ENCODE assay signal across 8 cellular contexts in the genomic region with DNA sequence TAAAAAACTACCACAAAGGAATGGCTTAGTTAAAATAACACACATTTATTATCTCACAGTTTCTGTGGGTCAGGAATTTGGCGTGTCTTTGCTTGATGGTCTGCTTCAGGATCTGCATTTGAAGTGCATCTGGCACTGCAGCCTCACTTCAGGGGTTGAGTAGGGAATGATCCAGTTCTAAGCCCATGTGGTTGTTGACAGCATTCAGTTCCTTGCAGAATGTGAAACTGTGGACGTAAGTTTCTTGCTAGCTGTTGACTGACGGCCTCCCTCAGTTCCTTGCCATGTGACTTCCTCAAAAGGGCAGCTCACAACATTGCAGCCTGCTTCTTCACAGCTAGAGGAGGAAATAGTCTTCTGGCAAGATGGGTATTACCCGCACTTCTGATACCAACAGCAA. TPM values are rescaled to one million over a fixed set of nuclear protein-coding genes. Genes with fewer than 3 reads are reported as not detected.
DNase-seq lines count a peak whose midpoint lies in the region; ATAC-seq, FAIRE-seq and TF ChIP-seq lines count a peak whose summit lies in the region.

No MANE protein-coding gene starts in this region.

- TF ChIP-seq CTCF in heart right ventricle (IDR thresholded peaks at IDR 0.05) (no peak), stomach (IDR thresholded peaks at IDR 0.05) (no peak), WERI-Rb-1 (IDR thresholded peaks at IDR 0.05; ENCODE audit: low read depth, low read length) (no peak)

- intact Hi-C loops in heart right ventricle (cut with DNase I): no loop called here
- intact Hi-C loops in stomach (cut with DNase I; ENCODE audit: low total_unique reads): no loop called here

- H3K27ac ChIP-seq in heart right ventricle: peak overlapping the region in 7 of 10 donors; percentile 2 to 63 (median 43)
- peak overlapping the region in 3 of 5 donors; percentile 30 to 40 (median 33) for H3K27ac ChIP-seq in stomach
- no peak overlapping the region for H3K27ac ChIP-seq in WERI-Rb-1

- H3K4me1 ChIP-seq in heart right ventricle (peaks cover 0 to 22% (median 6%) of the 10 kb centered on the region in 9 donors), stomach (peaks cover 0 to 15% (median 7%) of the 10 kb centered on the region in 4 donors)

- H3K27me3 ChIP-seq in heart right ventricle (no peaks in the 10 kb centered on the region), stomach (no peaks in the 10 kb centered on the region), WERI-Rb-1 (ENCODE audit: insufficient read depth, low read depth, severe bottlenecking) (no peaks in the 10 kb centered on the region)

- H3K4me3 Mint-ChIP-seq in activated CD4-positive, alpha-beta T cell treated with anti-CD3 and anti-CD28 coated beads, Interleukin-2, amount 10 ng/mL, durations not matched to agents 7 days and 5 days: peak overlapping the region; percentile 48

- peak; percentile 52 for TF ChIP-seq POLR2A in GM18505 (IDR thresholded peaks at IDR 0.05; ENCODE audit: borderline replicate concordance, extremely low read depth, insufficient read depth, insufficient read length)
- no peak for TF ChIP-seq POLR2A in stomach (IDR thresholded peaks at IDR 0.05)

- ATAC-seq in GM18505 (IDR thresholded peaks at IDR 0.05; ENCODE audit: unreplicated experiment): peak; percentile 52
- ATAC-seq in HG03432 (IDR thresholded peaks at IDR 0.05; ENCODE audit: unreplicated experiment): peak; percentile 77
- ATAC-seq in heart right ventricle: peak; percentile 61 to 84 (median 76)

- no peaks in the 10 kb centered on the region for H3K36me3 ChIP-seq in heart right ventricle
- no peaks in the 10 kb centered on the region for H3K36me3 ChIP-seq in stomach
- H3K36me3 ChIP-seq in WERI-Rb-1: no peaks in the 10 kb centered on the region

- POLR2A ChIA-PET in activated CD4-positive, alpha-beta T cell treated with anti-CD3 and anti-CD28 coated beads, Interleukin-2, amount 10 ng/mL, durations not matched to agents 7 days and 5 days (lab: Charles Lee): no interaction called here

- H3K27me3 Mint-ChIP-seq in activated CD4-positive, alpha-beta T cell treated with anti-CD3 and anti-CD28 coated beads, Interleukin-2, amount 10 ng/mL, durations not matched to agents 7 days and 5 days: no peaks in the 10 kb centered on the region

- H3K4me1 Mint-ChIP-seq in activated CD4-positive, alpha-beta T cell treated with anti-CD3 and anti-CD28 coated beads, Interleukin-2, amount 10 ng/mL, durations not matched to agents 7 days and 5 days: peaks cover 29% of the 10 kb centered on the region

- CTCF ChIA-PET in activated CD4-positive, alpha-beta T cell treated with anti-CD3 and anti-CD28 coated beads, Interleukin-2, amount 10 ng/mL, durations not matched to agents 7 days and 5 days (lab: Charles Lee): interaction anchor here (1.9 kb wide), 1 partner anchor 19 kb away, joined by 5 read pairs; no protein-coding TSS in a partner anchor

- peak; percentile 61 for DNase-seq in activated CD4-positive, alpha-beta T cell treated with anti-CD3 and anti-CD28 coated beads, Interleukin-2, amount 10 ng/mL, durations not matched to agents 7 days and 5 days
- DNase-seq in heart right ventricle (peak in 1 of 2 donors; percentile 38), stomach (no peak), HTR-8/SVneo (ENCODE audit: insufficient read length, low spot score) (no peak), WERI-Rb-1 (no peak), HT-29 (ENCODE audit: low spot score) (no peak)

- H3K4me3 ChIP-seq in heart right ventricle (peak overlapping the region in 7 of 10 donors; percentile 5 to 27 (median 12)), stomach (peak overlapping the region in 1 of 4 donors; percentile 8), WERI-Rb-1 (ENCODE audit: low read depth, low read length) (no peak overlapping the region)

- peaks cover 4% of the 10 kb centered on the region for H3K9me3 Mint-ChIP-seq in activated CD4-positive, alpha-beta T cell treated with anti-CD3 and anti-CD28 coated beads, Interleukin-2, amount 10 ng/mL, durations not matched to agents 7 days and 5 days

- H3K27ac Mint-ChIP-seq in activated CD4-positive, alpha-beta T cell treated with anti-CD3 and anti-CD28 coated beads, Interleukin-2, amount 10 ng/mL, durations not matched to agents 7 days and 5 days: peak overlapping the region; percentile 81

- H3K9me3 ChIP-seq in heart right ventricle (peaks cover 0 to 3% (median 0%) of the 10 kb centered on the region in 11 donors), stomach (no peaks in the 10 kb centered on the region), WERI-Rb-1 (ENCODE audit: severe bottlenecking) (no peaks in the 10 kb centered on the region)

- H3K36me3 Mint-ChIP-seq in activated CD4-positive, alpha-beta T cell treated with anti-CD3 and anti-CD28 coated beads, Interleukin-2, amount 10 ng/mL, durations not matched to agents 7 days and 5 days (ENCODE audit: low read depth): peaks cover 2% of the 10 kb centered on the region

- no peak for TF ChIP-seq EP300 in stomach (IDR thresholded peaks at IDR 0.05)

- whole genome bisulfite sequencing in heart right ventricle, 2 donors: 41 to 51% methylated on average over 4 of the region's 4 CpGs
- WGBS in stomach, 5 donors: 43 to 65% (median 45%) methylated on average over 4 of the region's 4 CpGs

- no peak for FAIRE-seq in HTR-8/SVneo (lab: Jason Lieb, UNC)

RNA-seq across cellular contexts. Expression of gene OGN, which starts 2.1 kb away (rescaled TPM):
- under 1 TPM in 1 of 2 experiments, not detected in 1; 0.17 TPM for total RNA-seq in activated CD4-positive, alpha-beta T cell treated with anti-CD3 and anti-CD28 coated beads, Interleukin-2, amount 10 ng/mL, durations not matched to agents 7 days and 5 days
- total RNA-seq in heart right ventricle: 10 to 100 TPM in 7 of 10 donors, 1 to 10 TPM in 3; 2.2 to 25.9 (median 13.0) TPM
- 1 to 10 TPM; 3.5 to 4.2 TPM for polyA plus RNA-seq in heart right ventricle
- 100 to 1,000 TPM in 1 of 5 donors, 10 to 100 TPM in 1, 1 to 10 TPM in 3; 4.6 to 138 (median 8.4) TPM for total RNA-seq in stomach
- 1 to 10 TPM in 2 of 3 donors, under 1 TPM in 1; 0.87 to 10.0 (median 5.3) TPM for polyA plus RNA-seq in stomach
- total RNA-seq in HT-29 (2014; rRNA removed; shearing (Covaris generic)): not detected in 2 replicates

RNA-seq across cellular contexts. Expression of gene OMD, which starts 17.8 kb away (rescaled TPM):
- total RNA-seq in activated CD4-positive, alpha-beta T cell treated with anti-CD3 and anti-CD28 coated beads, Interleukin-2, amount 10 ng/mL, durations not matched to agents 7 days and 5 days: not detected
- 10 to 100 TPM in 1 of 10 donors, 1 to 10 TPM in 9; 2.5 to 11.4 (median 4.3) TPM for total RNA-seq in heart right ventricle
- 1 to 10 TPM; 2.1 to 2.6 TPM for polyA plus RNA-seq in heart right ventricle
- total RNA-seq in stomach: 10 to 100 TPM in 1 of 5 donors, 1 to 10 TPM in 4; 2.0 to 18.9 (median 5.3) TPM
- 1 to 10 TPM in 2 of 3 donors, under 1 TPM in 1; 0.56 to 2.2 (median 1.2) TPM for polyA plus RNA-seq in stomach
- not detected in 2 replicates for total RNA-seq in HT-29 (2014; rRNA removed; shearing (Covaris generic))
